22 cellular contexts compared by ENCODE assay signal in genomic region chrX:16862829-16863228, GRCh38. TPM values are rescaled to one million over a fixed set of nuclear protein-coding genes. Genes with fewer than 3 reads are reported as not detected.
DNase-seq lines count a peak whose midpoint lies in the region; ATAC-seq and TF ChIP-seq lines count a peak whose summit lies in the region.
"Had no signal": no experiment of that assay in that cellular context is flagged by ENCODE, and none has a peak within 500 bp of the region (broad histone marks: within the 10 kb centered on the region; RNA-seq: fewer than 3 reads in every experiment).

No MANE protein-coding gene starts in this region.

- ATAC-seq in activated T-cell treated with anti-CD3 and anti-CD28 coated beads, Interleukin-2, amount 50 U/mL, for 72 hours (replicated peaks in 1 of 2) = peak in 1 of 2 donors; percentile 64
- peak; percentile 40 for ATAC-seq in T-helper 17 cell
- ATAC-seq: GM12878, GM23338 had no signal

- H3K4me1 Mint-ChIP-seq in activated T-cell treated with anti-CD3 and anti-CD28 coated beads, Interleukin-2, amount 50 U/mL, for 72 hours (ENCODE audit: low read depth) = peaks cover 33% of the 10 kb centered on the region
- H3K4me1 Mint-ChIP-seq in HFFc6 (ENCODE audit: low read depth) (peaks cover 11% of the 10 kb centered on the region), T-helper 17 cell (peaks cover 13% of the 10 kb centered on the region)

- no peak overlapping the region for H3K4me2 ChIP-seq in SK-N-SH
- H3K4me2 ChIP-seq: BLaER1 treated with 17β-estradiol and CSF1 and Interleukin-3, amounts not matched to agents 10 nM and 100 nM; GM23338 had no signal

- no peaks in the 10 kb centered on the region for H3K27me3 ChIP-seq in SK-N-SH (ENCODE audit: insufficient read depth)
- H3K27me3 ChIP-seq: BE2C had no signal

- no peak overlapping the region for H3K4me3 Mint-ChIP-seq in activated T-cell treated with anti-CD3 and anti-CD28 coated beads, Interleukin-2, amount 50 U/mL, for 72 hours
- no peak overlapping the region for H3K4me3 Mint-ChIP-seq in HFFc6
- no peak overlapping the region for H3K4me3 Mint-ChIP-seq in T-helper 17 cell
- H3K4me3 Mint-ChIP-seq: CD14-positive monocyte; CD4-positive, alpha-beta T cell; GM23338 had no signal

- H3K9me2 ChIP-seq in SK-N-SH = no peaks in the 10 kb centered on the region

- peaks cover 10% of the 10 kb centered on the region for H3F3A ChIP-seq in SK-N-SH (replicated peaks; ENCODE audit: insufficient read depth)

- H3K9me3 ChIP-seq in T-helper 17 cell (ENCODE audit: control insufficient read depth, low read length, poor library complexity, severe bottlenecking) (no peaks in the 10 kb centered on the region), SK-N-SH (no peaks in the 10 kb centered on the region)
- H3K9me3 ChIP-seq: BE2C, HAP-1 had no signal

- no peak for TF ChIP-seq EP300 in SK-N-SH (IDR thresholded peaks at IDR 0.05; ENCODE audit: borderline replicate concordance in 1 of 2, low read depth in 1 of 2, low read length in 1 of 2)

- H3K4me3 ChIP-seq in SK-N-SH (ENCODE audit: low read depth in 2 of 2, low read length in 1 of 2) = no peak overlapping the region
- H3K4me3 ChIP-seq: BLaER1 treated with 17β-estradiol and CSF1 and Interleukin-3, amounts not matched to agents 10 nM and 100 nM; GM12878; GM23338; HAP-1 had no signal

- no peak for DNase-seq in activated T-cell treated with anti-CD3 and anti-CD28 coated beads, Interleukin-2, amount 50 U/mL, for 72 hours
- DNase-seq in activated T-cell treated with anti-CD3 and anti-CD28 coated beads, Interleukin-2, amount 50 U/mL, for 48 hours = no peak
- DNase-seq in HFFc6 = no peak
- DNase-seq in T-helper 17 cell = no peak
- DNase-seq in RWPE1 (ENCODE audit: low spot score) = no peak
- DNase-seq in SK-N-SH = no peak
- no peak for DNase-seq in ecto neural progenitor cell (ENCODE audit: low spot score)
- DNase-seq: ACHN; AML-193; BE2C; CD4-positive, alpha-beta T cell; CD8-positive, alpha-beta memory T cell; DMS 273 treated with DMSO at 0.1 percent for 48 hours; DMS79; EL; GDM1 had no signal

- H3K4me1 ChIP-seq in SK-N-SH (ENCODE audit: control insufficient read depth in 1 of 2, insufficient read depth in 2 of 2, low read depth in 1 of 2, low read length in 1 of 2) = no peaks in the 10 kb centered on the region
- H3K4me1 ChIP-seq: BE2C had no signal

- peaks cover 79% of the 10 kb centered on the region for H4K20me1 ChIP-seq in SK-N-SH (ENCODE audit: insufficient read depth)

- TF ChIP-seq RAD21 in SK-N-SH (IDR thresholded peaks at IDR 0.05; ENCODE audit: low read length) = no peak

- no peak for TF ChIP-seq CTCF in HFFc6 (IDR thresholded peaks at IDR 0.05)
- no peak for TF ChIP-seq CTCF in RWPE1 (conservative IDR thresholded peaks at IDR 0.05; ENCODE audit: low read depth)
- TF ChIP-seq CTCF in SK-N-SH (IDR thresholded peaks at IDR 0.05) = no peak

- POLR2A ChIA-PET in RWPE1 (lab: Yijun Ruan, JAX; ENCODE audit: low non-redundant PET) = no interaction called here
- POLR2A ChIA-PET in SK-N-SH (lab: Yijun Ruan, JAX) = no interaction called here

- no peaks in the 10 kb centered on the region for H3K9me3 Mint-ChIP-seq in activated T-cell treated with anti-CD3 and anti-CD28 coated beads, Interleukin-2, amount 50 U/mL, for 72 hours
- no peaks in the 10 kb centered on the region for H3K9me3 Mint-ChIP-seq in HFFc6
- H3K9me3 Mint-ChIP-seq: CD14-positive monocyte; CD4-positive, alpha-beta T cell; CD8-positive, alpha-beta memory T cell; GM23338 had no signal

- WGBS in SK-N-SH (ENCODE audit: low lambda C conversion rate) = 91% methylated on average over 2 of the region's 2 CpGs

- peaks cover 100% of the 10 kb centered on the region for H3K79me2 ChIP-seq in SK-N-SH (ENCODE audit: insufficient read depth)

- no peak overlapping the region for H3K9ac ChIP-seq in SK-N-SH
- H3K9ac ChIP-seq: BLaER1 treated with 17β-estradiol and CSF1 and Interleukin-3, amounts not matched to agents 10 nM and 100 nM had no signal

- H3K36me3 ChIP-seq in SK-N-SH (replicated peaks in 1 of 2; ENCODE audit: control insufficient read depth in 1 of 2, insufficient read depth in 2 of 2, low read length in 1 of 2) = peaks cover 41 to 61% of the 10 kb centered on the region in 2 experiments

- peak overlapping the region; percentile 70 for H3K27ac Mint-ChIP-seq in activated T-cell treated with anti-CD3 and anti-CD28 coated beads, Interleukin-2, amount 50 U/mL, for 72 hours
- peak overlapping the region; percentile 33; the same call in 1 of the 2 replicates for H3K27ac Mint-ChIP-seq in HFFc6
- H3K27ac Mint-ChIP-seq in T-helper 17 cell = no peak overlapping the region
- H3K27ac Mint-ChIP-seq: CD4-positive, alpha-beta T cell had no signal

- H2AFZ ChIP-seq in SK-N-SH (ENCODE audit: low read depth) = no peak overlapping the region
- H2AFZ ChIP-seq: GM23338 had no signal

- CTCF ChIA-PET in RWPE1 (lab: Yijun Ruan, JAX) = no interaction called here
- CTCF ChIA-PET in SK-N-SH (lab: Yijun Ruan, JAX) = no interaction called here

- H3K36me3 Mint-ChIP-seq in activated T-cell treated with anti-CD3 and anti-CD28 coated beads, Interleukin-2, amount 50 U/mL, for 72 hours (ENCODE audit: insufficient read depth in 2 of 2) = peaks cover 13 to 28% of the 10 kb centered on the region in 2 donors
- H3K36me3 Mint-ChIP-seq in HFFc6 (ENCODE audit: low read depth) (peaks cover 15% of the 10 kb centered on the region), T-helper 17 cell (ENCODE audit: low read depth) (no peaks in the 10 kb centered on the region)

- H3K27ac ChIP-seq in RWPE1 (no peak overlapping the region), SK-N-SH (ENCODE audit: low read depth in 2 of 2, low read length in 1 of 2) (no peak overlapping the region)
- H3K27ac ChIP-seq: 22Rv1; BLaER1 treated with 17β-estradiol and CSF1 and Interleukin-3, amounts not matched to agents 10 nM and 100 nM had no signal

- peaks cover 14% of the 10 kb centered on the region for H3K27me3 Mint-ChIP-seq in activated T-cell treated with anti-CD3 and anti-CD28 coated beads, Interleukin-2, amount 50 U/mL, for 72 hours (ENCODE audit: low read depth)
- H3K27me3 Mint-ChIP-seq in HFFc6 (ENCODE audit: insufficient read depth) = no peaks in the 10 kb centered on the region
- H3K27me3 Mint-ChIP-seq in T-helper 17 cell = no peaks in the 10 kb centered on the region
- H3K27me3 Mint-ChIP-seq: CD4-positive, alpha-beta T cell; CD8-positive, alpha-beta memory T cell had no signal

TF ChIP-seq in SK-N-SH, 30 proteins besides CTCF, POLR2A, EP300 and RAD21:
- TF ChIP-seq MAX (IDR thresholded peaks at IDR 0.05; ENCODE audit: low read depth) = no peak
- TF ChIP-seq MEF2A (IDR thresholded peaks at IDR 0.05; ENCODE audit: borderline replicate concordance, low read depth) = no peak
- no peak for TF ChIP-seq SIN3A (IDR thresholded peaks at IDR 0.05; ENCODE audit: borderline replicate concordance, low read depth, low read length)
- no peak for TF ChIP-seq REST (IDR thresholded peaks at IDR 0.05; ENCODE audit: low read depth, low read length)
- TF ChIP-seq IRF3 (IDR thresholded peaks at IDR 0.05; ENCODE audit: low read depth, low read length) = no peak
- TF ChIP-seq CHD2 (IDR thresholded peaks at IDR 0.05; ENCODE audit: low read length, partially characterized antibody) = no peak
- no peak for TF ChIP-seq FOXJ3 (CRISPR knock-in tag; IDR thresholded peaks at IDR 0.05)

RNA-seq across cellular contexts. Expression of gene RBBP7, which starts 7.3 kb away (rescaled TPM):
- total RNA-seq in activated T-cell treated with anti-CD3 and anti-CD28 coated beads, Interleukin-2, amount 50 U/mL, for 72 hours = 100 to 1,000 TPM; 234 to 265 TPM
- 100 to 1,000 TPM in 4 of 6 experiments, 10 to 100 TPM in 2; 83.4 to 121 (median 110) TPM for total RNA-seq in HFFc6 (2021; fragmentation: NEBNext Ultra II Directional; extraction: Animal tissue kit (Norgen Biotek cat#: 25700))
- total RNA-seq in T-helper 17 cell = 100 to 1,000 TPM; 103 to 105 TPM
- polyA plus RNA-seq in SK-N-SH (2012; rRNA removed) = 172 and 198 TPM in 2 replicates
- 195 and 207 TPM in 2 replicates for polyA plus RNA-seq in SK-N-SH (2012; cell fraction: cytosol; rRNA removed)
- polyA plus RNA-seq in SK-N-SH (2012; cell fraction: nucleus; rRNA removed) = 166 and 203 TPM in 2 replicates
